11 cellular contexts compared by ENCODE assay signal in genomic region chr10:62733654-62734293, GRCh38.
DNase-seq lines count a peak whose midpoint lies in the region; ATAC-seq, FAIRE-seq and TF ChIP-seq lines count a peak whose summit lies in the region.
"Had no signal": no experiment of that assay in that cellular context is flagged by ENCODE, and none has a peak within 500 bp of the region (broad histone marks: within the 10 kb centered on the region; RNA-seq: fewer than 3 reads in every experiment).

No MANE protein-coding gene starts in this region.

- peak; percentile 3 for ATAC-seq in HG03175 (IDR thresholded peaks at IDR 0.05; ENCODE audit: unreplicated experiment)
- peak; percentile 2 to 13 for ATAC-seq in activated naive CD4-positive, alpha-beta T cell treated with anti-CD3 and anti-CD28 coated beads, Interleukin-2, amount 50 U/mL, for 72 hours
- peak; percentile 44 for ATAC-seq in stimulated activated memory B cell treated with anti-CD40 and anti-IgM and Interleukin-4, amounts not matched to agents 10 μg/mL and 1 μg/mL and 100 μg/mL, for 72 hours

- no peaks in the 10 kb centered on the region for H3K9me3 ChIP-seq in breast epithelium
- H3K9me3 ChIP-seq in esophagus muscularis mucosa, result no peaks in the 10 kb centered on the region

- H3K27ac ChIP-seq in breast epithelium (no peak overlapping the region), esophagus muscularis mucosa (replicated peaks in 1 of 4) (no peak overlapping the region)
- H3K27ac ChIP-seq: cardiac muscle cell had no signal

- H3K4me3 ChIP-seq in breast epithelium, result no peak overlapping the region
- no peak overlapping the region for H3K4me3 ChIP-seq in esophagus muscularis mucosa
- H3K4me3 ChIP-seq: cardiac muscle cell had no signal

- peaks cover 17% of the 10 kb centered on the region for H3K4me1 Mint-ChIP-seq in MCF 10A (ENCODE audit: insufficient read depth, unreplicated experiment)
- H3K4me1 Mint-ChIP-seq in stimulated activated memory B cell treated with anti-CD40 and anti-IgM and Interleukin-4, amounts not matched to agents 10 μg/mL and 1 μg/mL and 100 μg/mL, for 72 hours, result peaks cover 4% of the 10 kb centered on the region

- no peak for FAIRE-seq in H54 (lab: Jason Lieb, UNC)

- no peak overlapping the region for H3K27ac Mint-ChIP-seq in MCF 10A (ENCODE audit: low read depth, unreplicated experiment)
- H3K27ac Mint-ChIP-seq in activated naive CD4-positive, alpha-beta T cell treated with anti-CD3 and anti-CD28 coated beads, Interleukin-2, amount 50 U/mL, for 72 hours, result no peak overlapping the region
- no peak overlapping the region for H3K27ac Mint-ChIP-seq in stimulated activated memory B cell treated with anti-CD40 and anti-IgM and Interleukin-4, amounts not matched to agents 10 μg/mL and 1 μg/mL and 100 μg/mL, for 72 hours

- TF ChIP-seq CTCF in MCF 10A (IDR thresholded peaks at IDR 0.05; ENCODE audit: unreplicated experiment), result no peak
- no peak for TF ChIP-seq CTCF in breast epithelium (IDR thresholded peaks at IDR 0.05)
- TF ChIP-seq CTCF in esophagus muscularis mucosa (IDR thresholded peaks at IDR 0.05), result no peak

- no peaks in the 10 kb centered on the region for H3K27me3 Mint-ChIP-seq in MCF 10A (ENCODE audit: insufficient read depth, unreplicated experiment)
- H3K27me3 Mint-ChIP-seq in stimulated activated memory B cell treated with anti-CD40 and anti-IgM and Interleukin-4, amounts not matched to agents 10 μg/mL and 1 μg/mL and 100 μg/mL, for 72 hours, result no peaks in the 10 kb centered on the region

- WGBS in esophagus muscularis mucosa, result 88% methylated on average over 4 of the region's 4 CpGs

- POLR2A ChIA-PET in MCF 10A (lab: Yijun Ruan, JAX), result no interaction called here

- BruUV-seq in MCF 10A (replicated peaks; lab: Mats Ljungman, UMichigan), result no TSS peak

- DNase-seq in MCF 10A (ENCODE audit: unreplicated experiment), result peak; percentile 50
- no peak for DNase-seq in breast epithelium (ENCODE audit: low spot score in 2 of 2)
- DNase-seq in activated naive CD4-positive, alpha-beta T cell treated with anti-CD3 and anti-CD28 coated beads, Interleukin-2, amount 50 U/mL, for 72 hours (ENCODE audit: low spot score in 2 of 2), result no peak
- DNase-seq in esophagus muscularis mucosa (ENCODE audit: extremely low spot score), result no peak
- DNase-seq in H54 (ENCODE audit: insufficient read length, low spot score), result no peak
- DNase-seq in middle frontal gyrus (ENCODE audit: extremely low spot score, low spot score), result no peak
- DNase-seq: C1 segment of cervical spinal cord, midbrain had no signal

- no peaks in the 10 kb centered on the region for H3K9me3 Mint-ChIP-seq in MCF 10A (ENCODE audit: unreplicated experiment)
- H3K9me3 Mint-ChIP-seq in activated naive CD4-positive, alpha-beta T cell treated with anti-CD3 and anti-CD28 coated beads, Interleukin-2, amount 50 U/mL, for 72 hours, result peaks cover 0 to 7% of the 10 kb centered on the region in 2 donors
- no peaks in the 10 kb centered on the region for H3K9me3 Mint-ChIP-seq in stimulated activated memory B cell treated with anti-CD40 and anti-IgM and Interleukin-4, amounts not matched to agents 10 μg/mL and 1 μg/mL and 100 μg/mL, for 72 hours

- intact Hi-C loops in MCF 10A (cut with micrococcal nuclease), result no loop called here
- intact Hi-C loops in breast epithelium (cut with DNase I; ENCODE audit: low total_unique reads), result no loop called here
- intact Hi-C loops in esophagus muscularis mucosa (cut with DNase I), result no loop called here

- H3K27me3 ChIP-seq in breast epithelium (no peaks in the 10 kb centered on the region), esophagus muscularis mucosa (no peaks in the 10 kb centered on the region)
- H3K27me3 ChIP-seq: cardiac muscle cell had no signal

- CTCF ChIA-PET in MCF 10A (lab: Yijun Ruan, JAX), result interaction anchor here (0.6 kb wide), 1 partner anchor 85 kb away, joined by 4 read pairs; no protein-coding TSS in a partner anchor

- H3K4me1 ChIP-seq in breast epithelium (no peaks in the 10 kb centered on the region), esophagus muscularis mucosa (no peaks in the 10 kb centered on the region)

- H3K36me3 Mint-ChIP-seq in MCF 10A (ENCODE audit: insufficient read depth, unreplicated experiment), result no peaks in the 10 kb centered on the region
- no peaks in the 10 kb centered on the region for H3K36me3 Mint-ChIP-seq in activated naive CD4-positive, alpha-beta T cell treated with anti-CD3 and anti-CD28 coated beads, Interleukin-2, amount 50 U/mL, for 72 hours
- H3K36me3 Mint-ChIP-seq in stimulated activated memory B cell treated with anti-CD40 and anti-IgM and Interleukin-4, amounts not matched to agents 10 μg/mL and 1 μg/mL and 100 μg/mL, for 72 hours, result no peaks in the 10 kb centered on the region

- H3K4me3 Mint-ChIP-seq in MCF 10A (ENCODE audit: unreplicated experiment), result no peak overlapping the region
- H3K4me3 Mint-ChIP-seq in stimulated activated memory B cell treated with anti-CD40 and anti-IgM and Interleukin-4, amounts not matched to agents 10 μg/mL and 1 μg/mL and 100 μg/mL, for 72 hours, result peak overlapping the region; percentile 36

- TF ChIP-seq EP300 in esophagus muscularis mucosa (IDR thresholded peaks at IDR 0.05), result no peak

- TF ChIP-seq POLR2A in breast epithelium (IDR thresholded peaks at IDR 0.05), result no peak
- no peak for TF ChIP-seq POLR2A in esophagus muscularis mucosa (IDR thresholded peaks at IDR 0.05; ENCODE audit: low read depth)
- no peak for TF ChIP-seq POLR2A in H54 (IDR thresholded peaks at IDR 0.05; ENCODE audit: low read depth, low read length)

- H3K36me3 ChIP-seq in breast epithelium (no peaks in the 10 kb centered on the region), esophagus muscularis mucosa (no peaks in the 10 kb centered on the region)
- H3K36me3 ChIP-seq: cardiac muscle cell had no signal
